In the genomic region with DNA sequence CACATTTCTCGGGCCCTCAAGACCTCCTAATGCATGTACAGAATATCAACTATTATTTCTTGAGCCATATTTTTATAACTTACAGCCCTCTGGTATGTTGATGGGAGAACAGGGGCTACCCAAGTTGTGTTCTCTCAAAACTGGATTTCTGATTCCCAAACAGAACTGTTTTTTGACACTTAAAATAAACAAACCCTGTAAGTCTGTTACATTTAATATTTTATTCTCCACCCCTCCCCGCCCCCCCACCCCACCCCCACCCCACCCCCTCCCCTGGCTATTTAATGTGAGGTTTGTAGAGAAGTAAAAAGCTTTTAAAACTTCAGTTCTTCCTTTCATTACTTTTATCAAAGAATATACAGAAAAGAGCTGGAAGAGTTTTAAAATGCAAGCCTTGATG, we compare ENCODE assay signal across 10 cellular contexts.
"Had no signal": no experiment of that assay in that cellular context is flagged by ENCODE, and none has a peak within 500 bp of the region (broad histone marks: within the 10 kb centered on the region; RNA-seq: fewer than 3 reads in every experiment).

No MANE protein-coding gene starts in this region.

- H3K36me3 ChIP-seq: HAP-1 had no signal

- H3K4me3 Mint-ChIP-seq: H9, HFFc6 had no signal

- H3K4me3 ChIP-seq: GM23248, HAP-1 had no signal

- H3K27ac ChIP-seq: GM23248 had no signal

- DNase-seq: GM23248, GOT3, H7, H9, HCEC 1CT, HFFc6 had no signal

- H3K9me3 ChIP-seq: HAP-1 had no signal

- FAIRE-seq: H1, H54 had no signal

- H3K27ac Mint-ChIP-seq: HFFc6 had no signal

- H3K9me3 Mint-ChIP-seq: HFFc6 had no signal

- H3K9ac ChIP-seq: GM23248 had no signal

- ATAC-seq: HCT116 had no signal

- H2AFZ ChIP-seq: GM23248 had no signal
